In genomic region chrX:50814701-50815476, GRCh38 we compare ENCODE assay signal across 1 cellular context.
TF ChIP-seq lines count a peak whose summit lies in the region.

No MANE protein-coding gene starts in this region.

TF ChIP-seq in IMR-90, 13 proteins besides CTCF, POLR2A, EP300 and RAD21 (continued from another document):
- TF ChIP-seq CEBPB (IDR thresholded peaks at IDR 0.05; ENCODE audit: low read depth, low read length) (no peak), SMC3 (IDR thresholded peaks at IDR 0.05; ENCODE audit: low read depth, low read length) (no peak)
